Comparison of ENCODE assay signal across 24 cellular contexts in genomic region chr15:69988541-69989225, GRCh38.
DNase-seq lines count a peak whose midpoint lies in the region; ATAC-seq and TF ChIP-seq lines count a peak whose summit lies in the region.
"Had no signal": no experiment of that assay in that cellular context is flagged by ENCODE, and none has a peak within 500 bp of the region (broad histone marks: within the 10 kb centered on the region; RNA-seq: fewer than 3 reads in every experiment).

No MANE protein-coding gene starts in this region.

- in situ Hi-C loops in Panc1 (cut with HindIII; ENCODE audit: low pct_unique_long_range_greater_than_20kb, low sequenced_read_pairs), result no loop called here

- H3K27me3 ChIP-seq in Panc1 (ENCODE audit: control insufficient read depth, insufficient read depth, low read length) (no peaks in the 10 kb centered on the region), endodermal cell (ENCODE audit: control insufficient read depth, insufficient read depth, low read length, poor library complexity, severe bottlenecking) (no peaks in the 10 kb centered on the region), prostate gland (replicated peaks; ENCODE audit: insufficient read depth) (no peaks in the 10 kb centered on the region)
- H3K27me3 ChIP-seq: BLaER1 had no signal

- H3K4me3 Mint-ChIP-seq in endodermal cell, result no peak overlapping the region
- H3K4me3 Mint-ChIP-seq: CD4-positive, alpha-beta T cell had no signal

- H3K4me3 ChIP-seq in Panc1 (ENCODE audit: low read depth in 2 of 2, low read length in 2 of 2) (no peak overlapping the region), endodermal cell (ENCODE audit: low read length) (no peak overlapping the region), prostate gland (no peak overlapping the region)
- H3K4me3 ChIP-seq: BLaER1 had no signal

- no peaks in the 10 kb centered on the region for H3K36me3 Mint-ChIP-seq in endodermal cell (ENCODE audit: low read depth)

- H3K36me3 ChIP-seq in Panc1 (ENCODE audit: control insufficient read depth, insufficient read depth, low read length), result no peaks in the 10 kb centered on the region
- H3K36me3 ChIP-seq in endodermal cell (ENCODE audit: control insufficient read depth, insufficient read depth, low read length), result no peaks in the 10 kb centered on the region
- no peaks in the 10 kb centered on the region for H3K36me3 ChIP-seq in prostate gland
- H3K36me3 ChIP-seq: BLaER1 had no signal

- no peak for TF ChIP-seq POLR2A in prostate gland (IDR thresholded peaks at IDR 0.05)

- 76 to 82% methylated on average over 10 of the region's 10 CpGs for WGBS in endodermal cell (ENCODE audit: insufficient coverage in 1 of 2, insufficient read length in 1 of 2), 2 experiments
- 76% methylated on average over 10 of the region's 10 CpGs for WGBS in prostate gland

- peaks cover 17% of the 10 kb centered on the region for H3K4me1 Mint-ChIP-seq in endodermal cell

- peak overlapping the region; percentile 89 for H3K27ac ChIP-seq in Panc1 (ENCODE audit: low read length)
- no peak overlapping the region for H3K27ac ChIP-seq in endodermal cell (ENCODE audit: low read depth, low read length)
- no peak overlapping the region for H3K27ac ChIP-seq in prostate gland
- H3K27ac ChIP-seq: BLaER1, RWPE1 had no signal

- H3K27me3 Mint-ChIP-seq in endodermal cell (ENCODE audit: insufficient read depth), result peaks cover 11% of the 10 kb centered on the region

- no peak overlapping the region for H3K27ac Mint-ChIP-seq in endodermal cell
- H3K27ac Mint-ChIP-seq: CD4-positive, alpha-beta T cell had no signal

- DNase-seq in cardiac septum (ENCODE audit: low spot score) (peak; percentile 55), left cardiac atrium (no peak), Panc1 (ENCODE audit: low read depth, low spot score) (no peak), endodermal cell (peak; percentile 60), prostate gland (ENCODE audit: low spot score) (no peak), RPMI8226 (no peak), SW480 (ENCODE audit: low spot score) (no peak)
- DNase-seq: CD4-positive, alpha-beta T cell; COR-L47; GDM1; Karpas-422; NCI-H1092; NCI-H1417 treated with DMSO at 0.1 percent for 48 hours; NCI-H1694 treated with DMSO at 0.1 percent for 48 hours; NCI-H2081 treated with DMSO at 0.1 percent for 48 hours; NCI-H2171; NCI-H226; NCI-H510A treated with DMSO at 0.1 percent for 48 hours; SIG-M5; SK-N-SH; SW 1271 had no signal

- H3K4me1 ChIP-seq in Panc1 (ENCODE audit: control insufficient read depth, insufficient read depth, low read length) (peaks cover 47% of the 10 kb centered on the region), endodermal cell (ENCODE audit: control insufficient read depth, insufficient read depth, low read length) (no peaks in the 10 kb centered on the region), prostate gland (replicated peaks) (no peaks in the 10 kb centered on the region)

- no peak for ATAC-seq in left cardiac atrium
- no peak for ATAC-seq in Panc1
- ATAC-seq: HepG2 had no signal

- H3K9me3 ChIP-seq in Panc1 (ENCODE audit: control insufficient read depth, insufficient read depth, low read depth, low read length), result no peaks in the 10 kb centered on the region
- H3K9me3 ChIP-seq in endodermal cell (ENCODE audit: control insufficient read depth, low read length), result no peaks in the 10 kb centered on the region
- no peaks in the 10 kb centered on the region for H3K9me3 ChIP-seq in prostate gland
- H3K9me3 ChIP-seq: BLaER1, SK-N-SH had no signal

- CTCF ChIA-PET in Panc1 (lab: Charles Lee), result no interaction called here

- intact Hi-C loops in cardiac septum (cut with DNase I), result no loop called here
- intact Hi-C loops in left cardiac atrium (cut with DNase I), result no loop called here
- intact Hi-C loops in Panc1 (cut with micrococcal nuclease; ENCODE audit: unreplicated experiment), result no loop called here
- intact Hi-C loops in prostate gland (cut with DNase I), result no loop called here

- BruUV-seq in Panc1 (replicated peaks; lab: Mats Ljungman, UMichigan), result no TSS peak

- TF ChIP-seq CTCF in Panc1 (IDR thresholded peaks at IDR 0.05) (no peak), endodermal cell (conservative IDR thresholded peaks at IDR 0.05) (no peak), prostate gland (IDR thresholded peaks at IDR 0.05) (no peak)

- H3K9ac ChIP-seq in endodermal cell (ENCODE audit: extremely low read depth, low read length, poor library complexity, severe bottlenecking), result no peak overlapping the region
- H3K9ac ChIP-seq: BLaER1, SK-N-SH had no signal

- POLR2A ChIA-PET in Panc1 (lab: Charles Lee), result no interaction called here

- no peaks in the 10 kb centered on the region for H3K9me3 Mint-ChIP-seq in endodermal cell
- H3K9me3 Mint-ChIP-seq: CD4-positive, alpha-beta T cell had no signal

Comparison
In these comparisons a context has a peak if more than half of its experiments do, and no peak if none do; other contexts are left out.
1. DNase-seq: peak in cardiac septum (single experiment) and endodermal cell (single experiment); none in left cardiac atrium (single experiment), Panc1 (single experiment), prostate gland (single experiment), RPMI8226 (single experiment) and SW480 (single experiment).